1 cellular context compared by ENCODE assay signal in the genomic region with DNA sequence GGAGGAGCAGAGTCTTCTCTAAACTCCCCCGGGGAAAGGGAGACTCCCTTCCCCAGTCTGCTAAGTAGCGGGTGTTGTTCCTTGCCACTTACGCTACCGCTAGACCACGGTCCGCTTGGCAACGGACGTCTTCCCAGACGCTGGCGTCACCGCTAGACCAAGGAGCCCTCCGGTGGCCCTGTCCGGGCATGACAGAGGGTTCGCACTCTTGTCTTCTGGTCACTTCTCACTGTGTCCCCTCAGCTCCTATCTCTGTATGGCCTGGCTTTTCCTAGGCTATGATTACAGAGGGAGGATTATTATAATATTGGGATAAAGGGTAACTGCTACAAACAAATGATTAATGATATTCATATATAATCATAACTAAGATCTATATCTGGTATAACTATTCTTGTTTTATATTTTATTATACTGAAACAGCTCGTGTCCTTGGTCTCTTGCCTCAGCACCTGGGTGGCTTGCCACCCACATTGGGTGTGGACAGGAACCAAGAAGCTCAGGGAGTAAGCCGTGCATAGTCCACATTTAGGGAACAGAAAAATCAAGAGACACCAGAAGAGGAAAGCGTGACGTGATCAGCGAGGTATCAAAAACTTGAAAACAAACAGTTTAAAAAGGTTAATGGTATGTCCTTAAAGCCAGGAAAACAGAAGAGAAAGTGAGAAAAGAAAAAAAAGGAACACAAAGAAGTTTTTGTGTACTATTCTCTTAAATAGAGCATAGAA. TPM values are rescaled to one million over a fixed set of nuclear protein-coding genes. Genes with fewer than 3 reads are reported as not detected.
"Had no signal": no experiment of that assay in that cellular context is flagged by ENCODE, and none has a peak within 500 bp of the region (broad histone marks: within the 10 kb centered on the region; RNA-seq: fewer than 3 reads in every experiment).

No MANE protein-coding gene starts in this region.

RNA-seq across cellular contexts. Expression of a gene that starts 7.8 kb away (rescaled TPM):
- total RNA-seq: myocyte had no signal
